11 cellular contexts compared by ENCODE assay signal in genomic region chr2:96245609-96246390, GRCh38. TPM values are rescaled to one million over a fixed set of nuclear protein-coding genes. Genes with fewer than 3 reads are reported as not detected.
DNase-seq lines count a peak whose midpoint lies in the region; ATAC-seq, FAIRE-seq and TF ChIP-seq lines count a peak whose summit lies in the region.
"Had no signal": no experiment of that assay in that cellular context is flagged by ENCODE, and none has a peak within 500 bp of the region (broad histone marks: within the 10 kb centered on the region; RNA-seq: fewer than 3 reads in every experiment).

No MANE protein-coding gene starts in this region.

- no peaks in the 10 kb centered on the region for H3K27me3 Mint-ChIP-seq in activated CD8-positive, alpha-beta memory T cell treated with anti-CD3 and anti-CD28 coated beads, Interleukin-2, amount 10 ng/mL, durations not matched to agents 7 days and 5 days
- no peaks in the 10 kb centered on the region for H3K27me3 Mint-ChIP-seq in stimulated activated memory B cell treated with anti-CD40 and anti-IgM and Interleukin-4, amounts not matched to agents 10 μg/mL and 1 μg/mL and 100 μg/mL, for 72 hours

- H3K4me2 ChIP-seq in fibroblast of lung (ENCODE audit: extremely low read depth, insufficient read depth, low read length), result no peak overlapping the region

- H3K27ac Mint-ChIP-seq in activated CD8-positive, alpha-beta memory T cell treated with anti-CD3 and anti-CD28 coated beads, Interleukin-2, amount 10 ng/mL, durations not matched to agents 7 days and 5 days, result peak overlapping the region; percentile 70
- H3K27ac Mint-ChIP-seq in stimulated activated memory B cell treated with anti-CD40 and anti-IgM and Interleukin-4, amounts not matched to agents 10 μg/mL and 1 μg/mL and 100 μg/mL, for 72 hours, result peak overlapping the region; percentile 73

- no peaks in the 10 kb centered on the region for H3K9me3 Mint-ChIP-seq in activated CD8-positive, alpha-beta memory T cell treated with anti-CD3 and anti-CD28 coated beads, Interleukin-2, amount 10 ng/mL, durations not matched to agents 7 days and 5 days (ENCODE audit: low read depth)
- no peaks in the 10 kb centered on the region for H3K9me3 Mint-ChIP-seq in stimulated activated memory B cell treated with anti-CD40 and anti-IgM and Interleukin-4, amounts not matched to agents 10 μg/mL and 1 μg/mL and 100 μg/mL, for 72 hours

- TF ChIP-seq POLR2A in GM12892 (IDR thresholded peaks at IDR 0.05; ENCODE audit: low read depth, low read length) (no peak), esophagus muscularis mucosa (IDR thresholded peaks at IDR 0.05; ENCODE audit: low read depth) (no peak)

- H3K4me3 ChIP-seq in fibroblast of lung (replicated peaks in 1 of 4; ENCODE audit: control extremely low read depth in 1 of 4, insufficient read depth in 1 of 4, low read depth in 3 of 4, low read length in 4 of 4) (no peak overlapping the region), esophagus muscularis mucosa (no peak overlapping the region)
- H3K4me3 ChIP-seq: heart right ventricle had no signal

- no peaks in the 10 kb centered on the region for H3K9me3 ChIP-seq in fibroblast of lung (ENCODE audit: control insufficient read depth, insufficient read depth, low read depth, low read length)
- H3K9me3 ChIP-seq in esophagus muscularis mucosa, result no peaks in the 10 kb centered on the region
- H3K9me3 ChIP-seq: heart right ventricle had no signal

- H3K4me3 Mint-ChIP-seq in activated CD8-positive, alpha-beta memory T cell treated with anti-CD3 and anti-CD28 coated beads, Interleukin-2, amount 10 ng/mL, durations not matched to agents 7 days and 5 days, result no peak overlapping the region
- no peak overlapping the region for H3K4me3 Mint-ChIP-seq in stimulated activated memory B cell treated with anti-CD40 and anti-IgM and Interleukin-4, amounts not matched to agents 10 μg/mL and 1 μg/mL and 100 μg/mL, for 72 hours

- no peak for DNase-seq in activated CD8-positive, alpha-beta memory T cell treated with anti-CD3 and anti-CD28 coated beads, Interleukin-2, amount 10 ng/mL, durations not matched to agents 7 days and 5 days
- DNase-seq in activated CD8-positive, alpha-beta memory T cell treated with anti-CD3 and anti-CD28 coated beads, Interleukin-2, amount 50 U/mL, for 4 hours, result no peak
- DNase-seq in SW480 (ENCODE audit: low spot score) (peak; percentile 14), fibroblast of lung (ENCODE audit: low read depth in 2 of 2) (peak; percentile 39 to 68), GM12892 (ENCODE audit: insufficient read length) (no peak), esophagus muscularis mucosa (ENCODE audit: extremely low spot score) (no peak), SW 1271 (lab: John Stamatoyannopoulos, UW) (no peak)
- DNase-seq: heart right ventricle, NCI-H1092 treated with DMSO at 0.1 percent for 48 hours had no signal

- no peak for ATAC-seq in activated CD8-positive, alpha-beta memory T cell treated with anti-CD3 and anti-CD28 coated beads, Interleukin-2, amount 10 ng/mL, durations not matched to agents 7 days and 5 days
- ATAC-seq in stimulated activated memory B cell treated with anti-CD40 and anti-IgM and Interleukin-4, amounts not matched to agents 10 μg/mL and 1 μg/mL and 100 μg/mL, for 72 hours, result peak; percentile 53
- ATAC-seq: SK-N-SH treated with all-trans-retinoic acid at 6 μM for 48 hours had no signal

- H2AFZ ChIP-seq in fibroblast of lung (ENCODE audit: low read length), result no peak overlapping the region

- H3K79me2 ChIP-seq in fibroblast of lung (ENCODE audit: control insufficient read depth, insufficient read depth, low read length), result no peaks in the 10 kb centered on the region

- peaks cover 13% of the 10 kb centered on the region for H3K36me3 Mint-ChIP-seq in activated CD8-positive, alpha-beta memory T cell treated with anti-CD3 and anti-CD28 coated beads, Interleukin-2, amount 10 ng/mL, durations not matched to agents 7 days and 5 days
- H3K36me3 Mint-ChIP-seq in stimulated activated memory B cell treated with anti-CD40 and anti-IgM and Interleukin-4, amounts not matched to agents 10 μg/mL and 1 μg/mL and 100 μg/mL, for 72 hours, result peaks cover 23% of the 10 kb centered on the region

- 81% methylated on average over 8 of the region's 8 CpGs for WGBS in esophagus muscularis mucosa

- H3K9ac ChIP-seq in fibroblast of lung (ENCODE audit: insufficient read depth, low read length), result no peak overlapping the region

- no peak for TF ChIP-seq EP300 in esophagus muscularis mucosa (IDR thresholded peaks at IDR 0.05)

- FAIRE-seq in GM12892 (lab: Jason Lieb, UNC), result no peak

- peaks cover 2% of the 10 kb centered on the region for H3K36me3 ChIP-seq in fibroblast of lung (ENCODE audit: control insufficient read depth, insufficient read depth, low read length)
- H3K36me3 ChIP-seq in esophagus muscularis mucosa, result peaks cover 0 to under 1% (median 0%) of the 10 kb centered on the region in 4 donors

- intact Hi-C loops in esophagus muscularis mucosa (cut with DNase I), result no loop called here

- H3K27ac ChIP-seq in fibroblast of lung (ENCODE audit: insufficient read depth, low read length) (no peak overlapping the region), esophagus muscularis mucosa (replicated peaks in 1 of 4) (no peak overlapping the region)

- CTCF ChIA-PET in activated CD8-positive, alpha-beta memory T cell treated with anti-CD3 and anti-CD28 coated beads, Interleukin-2, amount 10 ng/mL, durations not matched to agents 7 days and 5 days (lab: Charles Lee), result interaction anchor here (0.7 to 1.8 kb wide), 3 partner anchors 11 to 37 kb away, joined by 3 to 4 read pairs (median 4); partner anchors contain the start of gene STARD7

- peaks cover 63% of the 10 kb centered on the region for H3K4me1 Mint-ChIP-seq in activated CD8-positive, alpha-beta memory T cell treated with anti-CD3 and anti-CD28 coated beads, Interleukin-2, amount 10 ng/mL, durations not matched to agents 7 days and 5 days
- peaks cover 61% of the 10 kb centered on the region for H3K4me1 Mint-ChIP-seq in stimulated activated memory B cell treated with anti-CD40 and anti-IgM and Interleukin-4, amounts not matched to agents 10 μg/mL and 1 μg/mL and 100 μg/mL, for 72 hours

- H3K4me1 ChIP-seq in fibroblast of lung (ENCODE audit: control insufficient read depth, extremely low read depth, insufficient read depth, low read length) (peaks cover 9% of the 10 kb centered on the region), esophagus muscularis mucosa (peaks cover 17 to 31% (median 23%) of the 10 kb centered on the region in 4 donors)

- H4K20me1 ChIP-seq in fibroblast of lung (ENCODE audit: control insufficient read depth, extremely low read depth, insufficient read depth, low read length), result no peaks in the 10 kb centered on the region

- no peaks in the 10 kb centered on the region for H3K27me3 ChIP-seq in fibroblast of lung (ENCODE audit: control insufficient read depth, insufficient read depth, low read length)
- H3K27me3 ChIP-seq in esophagus muscularis mucosa, result no peaks in the 10 kb centered on the region
- H3K27me3 ChIP-seq: heart right ventricle had no signal

- TF ChIP-seq CTCF in fibroblast of lung (conservative IDR thresholded peaks at IDR 0.05 in 1 of 2, IDR thresholded peaks at IDR 0.05 in 1 of 2; ENCODE audit: low read depth in 1 of 2, low read length in 2 of 2) (no peak), esophagus muscularis mucosa (IDR thresholded peaks at IDR 0.05) (no peak)

RNA-seq across cellular contexts. Expression of gene TMEM127, which starts 20.0 kb away (rescaled TPM):
- total RNA-seq in activated CD8-positive, alpha-beta memory T cell treated with anti-CD3 and anti-CD28 coated beads, Interleukin-2, amount 10 ng/mL, durations not matched to agents 7 days and 5 days, result 10 to 100 TPM; 32.7 to 36.9 TPM
- total RNA-seq in fibroblast of lung (15.2 and 20.8 TPM in 2 replicates), esophagus muscularis mucosa (10 to 100 TPM; 42.8 to 72.0 (median 55.3) TPM)
- polyA plus RNA-seq in fibroblast of lung, result 48.0 and 54.8 TPM in 2 replicates
- 38.2 and 39.0 TPM in 2 replicates for polyA plus RNA-seq in fibroblast of lung (2012)
- polyA minus RNA-seq in fibroblast of lung (ENCODE audit: low replicate concordance), result 147 and 217 TPM in 2 replicates
- polyA plus RNA-seq in GM12892 (2012; ENCODE audit: missing spikeins), result 9.1 TPM

RNA-seq across cellular contexts. Expression of gene CIAO1, which starts 20.2 kb away (rescaled TPM):
- total RNA-seq in activated CD8-positive, alpha-beta memory T cell treated with anti-CD3 and anti-CD28 coated beads, Interleukin-2, amount 10 ng/mL, durations not matched to agents 7 days and 5 days, result 10 to 100 TPM; 67.0 to 76.8 TPM
- total RNA-seq in fibroblast of lung, result 85.3 and 101 TPM in 2 replicates
- 57.4 and 67.8 TPM in 2 replicates for polyA plus RNA-seq in fibroblast of lung
- 36.4 and 48.2 TPM in 2 replicates for polyA plus RNA-seq in fibroblast of lung (2012)
- polyA minus RNA-seq in fibroblast of lung (ENCODE audit: low replicate concordance), result 124 and 152 TPM in 2 replicates
- polyA plus RNA-seq in GM12892 (2012; ENCODE audit: missing spikeins), result 34.5 TPM
- total RNA-seq in esophagus muscularis mucosa, result 100 to 1,000 TPM in 1 of 4 donors, 10 to 100 TPM in 3; 76.4 to 101 (median 92.5) TPM

RNA-seq across cellular contexts. Expression of gene STARD7, which starts 37.2 kb away (rescaled TPM):
- total RNA-seq in activated CD8-positive, alpha-beta memory T cell treated with anti-CD3 and anti-CD28 coated beads, Interleukin-2, amount 10 ng/mL, durations not matched to agents 7 days and 5 days, result 100 to 1,000 TPM; 131 to 180 TPM
- total RNA-seq in fibroblast of lung (71.7 and 121 TPM in 2 replicates), esophagus muscularis mucosa (100 to 1,000 TPM in 1 of 4 donors, 10 to 100 TPM in 3; 85.0 to 110 (median 92.2) TPM)
- polyA plus RNA-seq in fibroblast of lung, result 109 and 114 TPM in 2 replicates
- 69.2 and 75.6 TPM in 2 replicates for polyA plus RNA-seq in fibroblast of lung (2012)
- polyA minus RNA-seq in fibroblast of lung (ENCODE audit: low replicate concordance), result 33.7 and 41.9 TPM in 2 replicates
- polyA plus RNA-seq in GM12892 (2012; ENCODE audit: missing spikeins), result 95.5 TPM

RNA-seq across cellular contexts. Expression of gene SNRNP200, which starts 59.5 kb away (rescaled TPM):
- 100 to 1,000 TPM; 170 to 182 TPM for total RNA-seq in activated CD8-positive, alpha-beta memory T cell treated with anti-CD3 and anti-CD28 coated beads, Interleukin-2, amount 10 ng/mL, durations not matched to agents 7 days and 5 days
- total RNA-seq in fibroblast of lung (39.8 and 49.4 TPM in 2 replicates), esophagus muscularis mucosa (100 to 1,000 TPM in 2 of 4 donors, 10 to 100 TPM in 2; 73.7 to 106 (median 90.8) TPM)
- 65.0 and 102 TPM in 2 replicates for polyA plus RNA-seq in fibroblast of lung
- polyA plus RNA-seq in fibroblast of lung (2012), result 65.1 and 91.1 TPM in 2 replicates
- 338 and 339 TPM in 2 replicates for polyA minus RNA-seq in fibroblast of lung (ENCODE audit: low replicate concordance)
- polyA plus RNA-seq in GM12892 (2012; ENCODE audit: missing spikeins), result 79.0 TPM

Comparison
In these comparisons a context has a peak if more than half of its experiments do, and no peak if none do; other contexts are left out.
1. DNase-seq: peak in SW480 (single experiment) and fibroblast of lung (2 of 2); none in activated CD8-positive, alpha-beta memory T cell treated with anti-CD3 and anti-CD28 coated beads, Interleukin-2, amount 10 ng/mL, durations not matched to agents 7 days and 5 days (single experiment), activated CD8-positive, alpha-beta memory T cell treated with anti-CD3 and anti-CD28 coated beads, Interleukin-2, amount 50 U/mL, for 4 hours (single experiment), GM12892 (single experiment), esophagus muscularis mucosa (single experiment) and SW 1271 (0 of 2).